Comparison of ENCODE assay signal across 12 cellular contexts in the genomic region with DNA sequence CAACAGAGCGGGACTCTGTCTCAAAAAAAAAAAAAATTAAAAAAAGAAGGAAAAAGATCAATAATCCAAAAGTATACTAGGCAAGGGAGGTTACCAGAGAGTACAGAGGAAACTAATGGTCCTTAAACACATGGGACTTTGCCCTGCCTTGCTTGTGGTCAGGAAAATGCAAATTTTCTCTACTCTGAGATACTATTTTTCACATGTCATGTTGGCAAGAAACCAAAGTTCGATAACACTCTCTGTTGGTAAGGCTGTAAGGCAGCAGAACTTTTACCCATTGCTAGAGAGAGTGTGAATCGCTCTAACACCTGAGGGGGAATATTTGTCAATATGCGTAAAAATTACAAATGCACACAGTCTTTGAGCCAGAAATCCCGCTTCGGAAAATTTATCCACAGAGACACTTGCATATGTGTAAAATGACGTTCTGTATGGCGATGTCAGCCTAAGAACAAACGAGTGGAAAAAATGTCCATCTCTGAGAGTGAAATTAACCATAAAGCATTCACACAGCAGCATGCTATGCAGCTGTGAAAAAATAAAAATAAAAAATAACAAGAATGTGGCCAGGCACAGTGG. TPM values are rescaled to one million over a fixed set of nuclear protein-coding genes. Genes with fewer than 3 reads are reported as not detected.
DNase-seq lines count a peak whose midpoint lies in the region; ATAC-seq and TF ChIP-seq lines count a peak whose summit lies in the region.
"Had no signal": no experiment of that assay in that cellular context is flagged by ENCODE, and none has a peak within 500 bp of the region (broad histone marks: within the 10 kb centered on the region; RNA-seq: fewer than 3 reads in every experiment).

No MANE protein-coding gene starts in this region.

- no peak overlapping the region for H2BK15ac ChIP-seq in H9 (ENCODE audit: low read depth, low read length)
- H2BK15ac ChIP-seq in mesendoderm (replicated peaks; ENCODE audit: low read depth), result no peak overlapping the region

- no peak overlapping the region for H3K27ac ChIP-seq in HEK293 (ENCODE audit: extremely low read depth, low read depth, low read length)
- no peak overlapping the region for H3K27ac ChIP-seq in Karpas-422 (ENCODE audit: low read length)
- no peak overlapping the region for H3K27ac ChIP-seq in osteoblast (ENCODE audit: low read depth, low read length)
- no peak overlapping the region for H3K27ac ChIP-seq in H9 (ENCODE audit: insufficient read length, low read depth, low read length)
- no peak overlapping the region for H3K27ac ChIP-seq in mesendoderm (ENCODE audit: low read depth, low read length)

- CTCF ChIA-PET in HEK293 (lab: Yijun Ruan, JAX), result interaction anchor here (0.6 to 0.9 kb wide), 3 partner anchors 13 to 348 kb away, joined by 3 to 4 read pairs (median 3); a partner anchor contains a TSS

- no peaks in the 10 kb centered on the region for H3K4me1 Mint-ChIP-seq in H9

- no peaks in the 10 kb centered on the region for H3K27me3 ChIP-seq in Karpas-422 (ENCODE audit: low read length)
- no peaks in the 10 kb centered on the region for H3K27me3 ChIP-seq in osteoblast (ENCODE audit: insufficient read depth, low read length)
- no peaks in the 10 kb centered on the region for H3K27me3 ChIP-seq in H9 (ENCODE audit: insufficient read depth, low read length)
- H3K27me3 ChIP-seq in mesendoderm (ENCODE audit: insufficient read depth, low read length, poor library complexity), result no peaks in the 10 kb centered on the region
- H3K27me3 ChIP-seq: MG63 had no signal

- no CpG with 5 or more reads among the region's 9 CpGs for WGBS in H9 (ENCODE audit: extremely low coverage, insufficient read length, low lambda C conversion rate)
- no CpG with 5 or more reads among the region's 9 CpGs for WGBS in mesendoderm (ENCODE audit: extremely low coverage, insufficient coverage, low lambda C conversion rate)

- no peak overlapping the region for H2BK12ac ChIP-seq in H9 (ENCODE audit: insufficient read length, low read depth, low read length)

- H3K79me1 ChIP-seq in H9 (ENCODE audit: insufficient read depth, low read depth, low read length, poor library complexity, severe bottlenecking) (no peaks in the 10 kb centered on the region), mesendoderm (ENCODE audit: low read length) (no peaks in the 10 kb centered on the region)

- H3K36me3 ChIP-seq in HEK293 (ENCODE audit: control insufficient read depth in 2 of 2, insufficient read depth in 1 of 2, low read length in 2 of 2), result no peaks in the 10 kb centered on the region
- no peaks in the 10 kb centered on the region for H3K36me3 ChIP-seq in Karpas-422 (ENCODE audit: insufficient read depth, low read length)
- no peaks in the 10 kb centered on the region for H3K36me3 ChIP-seq in osteoblast (ENCODE audit: insufficient read depth, low read length)
- H3K36me3 ChIP-seq in mesendoderm (ENCODE audit: control insufficient read depth, insufficient read depth, low read length), result no peaks in the 10 kb centered on the region
- H3K36me3 ChIP-seq: MG63 had no signal

- H3K56ac ChIP-seq in H9 (ENCODE audit: insufficient read length, low read depth, low read length) (no peak overlapping the region), mesendoderm (ENCODE audit: low read length) (no peak overlapping the region)

- H3K23ac ChIP-seq in H9 (ENCODE audit: insufficient read length, low read depth, low read length), result no peak overlapping the region
- no peak overlapping the region for H3K23ac ChIP-seq in mesendoderm (ENCODE audit: low read length)

- no peak overlapping the region for H4K91ac ChIP-seq in H9 (ENCODE audit: insufficient read length, low read depth, low read length)

- H4K20me1 ChIP-seq in Karpas-422 (ENCODE audit: insufficient read depth, low read depth, low read length) (no peaks in the 10 kb centered on the region), osteoblast (ENCODE audit: insufficient read depth, low read length) (no peaks in the 10 kb centered on the region), H9 (ENCODE audit: control insufficient read depth, insufficient read depth, insufficient read length) (no peaks in the 10 kb centered on the region)

- H2BK5ac ChIP-seq in H9 (ENCODE audit: insufficient read length, low read length) (no peak overlapping the region), mesendoderm (ENCODE audit: low read length) (no peak overlapping the region)

- H3K4me1 ChIP-seq in HEK293 (ENCODE audit: control insufficient read depth, insufficient read depth, low read length) (no peaks in the 10 kb centered on the region), Karpas-422 (ENCODE audit: low read length) (peaks cover 31% of the 10 kb centered on the region), osteoblast (ENCODE audit: insufficient read depth, low read length) (no peaks in the 10 kb centered on the region), H9 (ENCODE audit: insufficient read depth, low read length) (no peaks in the 10 kb centered on the region), mesendoderm (ENCODE audit: control insufficient read depth, low read depth, low read length) (no peaks in the 10 kb centered on the region)

- POLR2A ChIA-PET in HEK293 (lab: Yijun Ruan, JAX), result interaction anchor here (0.7 to 2.2 kb wide), 2 partner anchors 9 to 1270 kb away, joined by 4 to 6 read pairs; a partner anchor contains a TSS

- H3K9ac ChIP-seq in Karpas-422 (ENCODE audit: low read length) (no peak overlapping the region), H9 (ENCODE audit: extremely low read depth, insufficient read length, low read length) (no peak overlapping the region), mesendoderm (ENCODE audit: low read length) (no peak overlapping the region)

- H3K4me3 Mint-ChIP-seq in H9, result no peak overlapping the region

- H3K23me2 ChIP-seq in H9 (ENCODE audit: insufficient read length, low read depth, low read length, poor library complexity, severe bottlenecking), result no peaks in the 10 kb centered on the region

- H3K4me3 ChIP-seq in HEK293 (ENCODE audit: low read depth, low read length) (no peak overlapping the region), Karpas-422 (ENCODE audit: low read length) (peak overlapping the region; percentile 16; the same call in 1 of the 2 replicates), osteoblast (ENCODE audit: insufficient read depth, low read length) (no peak overlapping the region), mesendoderm (ENCODE audit: low read length) (no peak overlapping the region)
- H3K4me3 ChIP-seq: lung, MG63 had no signal

- H2AFZ ChIP-seq in Karpas-422 (ENCODE audit: low read length) (no peak overlapping the region), osteoblast (ENCODE audit: low read length) (no peak overlapping the region), H9 (ENCODE audit: low read length) (no peak overlapping the region)

- H3K36me3 Mint-ChIP-seq in H9 (ENCODE audit: insufficient read depth in 1 of 3, low read depth in 3 of 3), result no peaks in the 10 kb centered on the region

- ATAC-seq in GM18909 (IDR thresholded peaks at IDR 0.05; ENCODE audit: poor library complexity, unreplicated experiment), result peak; percentile 81

- H3K4me2 ChIP-seq in Karpas-422 (ENCODE audit: low read depth, low read length, poor library complexity, severe bottlenecking) (peak overlapping the region; percentile 56), osteoblast (ENCODE audit: insufficient read depth, low read length) (no peak overlapping the region), H9 (ENCODE audit: insufficient read depth, insufficient read length, low read length) (no peak overlapping the region), mesendoderm (ENCODE audit: low read length) (no peak overlapping the region)

- DNase-seq in Karpas-422 (peak; percentile 84), osteoblast (ENCODE audit: insufficient read length, low spot score, missing footprints) (peak; percentile 59), H9 (no peak), mucosa of gallbladder (ENCODE audit: low spot score) (no peak), mesendoderm (no peak)
- DNase-seq in stimulated activated CD4-positive, alpha-beta T cell treated with anti-CD3 and anti-CD28 coated beads, Interleukin-12 subunit alpha, Interleukin-12 subunit beta, amount 100 ng/mL, for 4 hours, result no peak
- DNase-seq: activated gamma-delta T cell treated with Interleukin-2 at 50 U/mL for 16 hours, MG63 had no signal

- no peak overlapping the region for H4K8ac ChIP-seq in H9 (replicated peaks; ENCODE audit: insufficient read length, low read depth, low read length)
- no peak overlapping the region for H4K8ac ChIP-seq in mesendoderm (ENCODE audit: low read depth, low read length)

- H3T11ph ChIP-seq in H9 (ENCODE audit: low read length), result no peak overlapping the region

- H3K27me3 Mint-ChIP-seq in H9 (ENCODE audit: low read depth), result peaks cover 1% of the 10 kb centered on the region; the same call in 1 of the 2 replicates

- H3K9me3 ChIP-seq in HEK293 (ENCODE audit: control insufficient read depth, insufficient read depth, low read depth, low read length) (no peaks in the 10 kb centered on the region), Karpas-422 (ENCODE audit: low read length) (no peaks in the 10 kb centered on the region), osteoblast (ENCODE audit: low read depth, low read length) (no peaks in the 10 kb centered on the region), H9 (ENCODE audit: control insufficient read depth, low read depth, low read length) (no peaks in the 10 kb centered on the region)

- no peak overlapping the region for H3K27ac Mint-ChIP-seq in H9

- H2AK5ac ChIP-seq in H9 (ENCODE audit: insufficient read length, low read length) (no peak overlapping the region), mesendoderm (ENCODE audit: low read length) (no peak overlapping the region)

- H3K9me3 Mint-ChIP-seq in H9, result no peaks in the 10 kb centered on the region; a peak in 1 of 5 replicates

- H3K14ac ChIP-seq in H9 (ENCODE audit: insufficient read depth, low read length), result no peak overlapping the region

- no peak overlapping the region for H3K18ac ChIP-seq in H9 (ENCODE audit: insufficient read length, low read depth, low read length)
- no peak overlapping the region for H3K18ac ChIP-seq in mesendoderm (ENCODE audit: low read length)

- no peaks in the 10 kb centered on the region for H3K9me2 ChIP-seq in Karpas-422 (replicated peaks; ENCODE audit: insufficient read depth, low read length)

- TF ChIP-seq CTCF in HEK293 (tag by site-specific recombination; IDR thresholded peaks at IDR 0.05), result no peak
- TF ChIP-seq CTCF in osteoblast (IDR thresholded peaks at IDR 0.05; ENCODE audit: extremely low read depth, low read depth, low read length), result no peak
- no peak for TF ChIP-seq CTCF in H9 (conservative IDR thresholded peaks at IDR 0.05)

- H2BK20ac ChIP-seq in H9 (ENCODE audit: low read depth, low read length, poor library complexity, severe bottlenecking), result no peak overlapping the region

- H3K79me2 ChIP-seq in Karpas-422 (ENCODE audit: low read length) (no peaks in the 10 kb centered on the region), osteoblast (ENCODE audit: insufficient read depth, low read length) (no peaks in the 10 kb centered on the region), H9 (ENCODE audit: insufficient read depth, low read length) (no peaks in the 10 kb centered on the region), mesendoderm (ENCODE audit: control insufficient read depth, insufficient read depth, low read length) (no peaks in the 10 kb centered on the region)

- H3K4ac ChIP-seq in H9 (ENCODE audit: low read depth, low read length) (no peak overlapping the region), mesendoderm (ENCODE audit: low read depth, low read length) (no peak overlapping the region)

- H4K5ac ChIP-seq in H9 (ENCODE audit: insufficient read length, low read depth, low read length) (no peak overlapping the region), mesendoderm (ENCODE audit: low read length) (no peak overlapping the region)

- no peak overlapping the region for H2BK120ac ChIP-seq in H9 (ENCODE audit: low read depth, low read length, poor library complexity, severe bottlenecking)
- no peak overlapping the region for H2BK120ac ChIP-seq in mesendoderm (ENCODE audit: low read depth, low read length)

RNA-seq across cellular contexts. Expression of a gene that starts 9.4 kb away (rescaled TPM):
- total RNA-seq in Karpas-422 (2014; rRNA removed; shearing (Covaris generic); ENCODE audit: low replicate concordance), result 1.2 and 2.3 TPM in 2 replicates
- total RNA-seq in osteoblast (2.4 and 2.5 TPM in 2 replicates), H9 (2021) (19.2 and 21.4 TPM in 2 replicates), mucosa of gallbladder (25.0 TPM)
- 7.7 TPM for polyA plus RNA-seq in mesendoderm (2013, experiment 1 of 2)
- 7.4 TPM for polyA plus RNA-seq in mesendoderm (2013, experiment 2 of 2)

RNA-seq across cellular contexts. Expression of a gene that starts 12.4 kb away (rescaled TPM):
- not detected in 2 replicates for total RNA-seq in Karpas-422 (2014; rRNA removed; shearing (Covaris generic); ENCODE audit: low replicate concordance)
- total RNA-seq in osteoblast (not detected in 2 replicates), H9 (2021) (not detected in 2 replicates), mucosa of gallbladder (not detected)
- not detected for polyA plus RNA-seq in mesendoderm (2013, experiment 1 of 2)
- polyA plus RNA-seq in mesendoderm (2013, experiment 2 of 2), result not detected
- total RNA-seq: SK-MEL-5 had no signal

RNA-seq across cellular contexts. Expression of a gene that starts 16.0 kb away (rescaled TPM):
- total RNA-seq in Karpas-422 (2014; rRNA removed; shearing (Covaris generic); ENCODE audit: low replicate concordance), result 0.67 and 1.9 TPM in 2 replicates
- 1.1 and 1.2 TPM in 2 replicates for total RNA-seq in osteoblast
- total RNA-seq in H9 (2021), result 13.6 and 14.6 TPM in 2 replicates
- total RNA-seq in mucosa of gallbladder, result 5.6 TPM
- 6.1 TPM for polyA plus RNA-seq in mesendoderm (2013, experiment 1 of 2)
- polyA plus RNA-seq in mesendoderm (2013, experiment 2 of 2), result 5.8 TPM

RNA-seq across cellular contexts. Expression of a gene that starts 46.3 kb away (rescaled TPM):
- total RNA-seq in Karpas-422 (2014; rRNA removed; shearing (Covaris generic); ENCODE audit: low replicate concordance), result not detected in 2 replicates
- total RNA-seq in osteoblast, result not detected in 2 replicates
- 11.5 and 13.5 TPM in 2 replicates for total RNA-seq in H9 (2021)
- total RNA-seq in mucosa of gallbladder, result 42.8 TPM
- polyA plus RNA-seq in mesendoderm (2013, experiment 1 of 2), result 11.7 TPM
- 11.4 TPM for polyA plus RNA-seq in mesendoderm (2013, experiment 2 of 2)
- total RNA-seq: SK-MEL-5 had no signal

RNA-seq across cellular contexts. Expression of a gene that starts 57.0 kb away (rescaled TPM):
- 0.71 and 4.2 TPM in 2 replicates for total RNA-seq in Karpas-422 (2014; rRNA removed; shearing (Covaris generic); ENCODE audit: low replicate concordance)
- total RNA-seq in osteoblast (0.59 and 1.1 TPM in 2 replicates), H9 (2021) (0.26 and 0.72 TPM in 2 replicates), mucosa of gallbladder (21.6 TPM)
- polyA plus RNA-seq in mesendoderm (2013, experiment 1 of 2), result 0.08 TPM
- polyA plus RNA-seq in mesendoderm (2013, experiment 2 of 2), result 0.10 TPM

Comparison
In these comparisons a context has a peak if more than half of its experiments do, and no peak if none do; other contexts are left out.
1. DNase-seq: peak in Karpas-422 (single experiment) and osteoblast (single experiment); none in H9 (single experiment), mucosa of gallbladder (single experiment), stimulated activated CD4-positive, alpha-beta T cell treated with anti-CD3 and anti-CD28 coated beads, Interleukin-12 subunit alpha, Interleukin-12 subunit beta, amount 100 ng/mL, for 4 hours (single experiment) and mesendoderm (single experiment).